18 cellular contexts compared by ENCODE assay signal in the genomic region with DNA sequence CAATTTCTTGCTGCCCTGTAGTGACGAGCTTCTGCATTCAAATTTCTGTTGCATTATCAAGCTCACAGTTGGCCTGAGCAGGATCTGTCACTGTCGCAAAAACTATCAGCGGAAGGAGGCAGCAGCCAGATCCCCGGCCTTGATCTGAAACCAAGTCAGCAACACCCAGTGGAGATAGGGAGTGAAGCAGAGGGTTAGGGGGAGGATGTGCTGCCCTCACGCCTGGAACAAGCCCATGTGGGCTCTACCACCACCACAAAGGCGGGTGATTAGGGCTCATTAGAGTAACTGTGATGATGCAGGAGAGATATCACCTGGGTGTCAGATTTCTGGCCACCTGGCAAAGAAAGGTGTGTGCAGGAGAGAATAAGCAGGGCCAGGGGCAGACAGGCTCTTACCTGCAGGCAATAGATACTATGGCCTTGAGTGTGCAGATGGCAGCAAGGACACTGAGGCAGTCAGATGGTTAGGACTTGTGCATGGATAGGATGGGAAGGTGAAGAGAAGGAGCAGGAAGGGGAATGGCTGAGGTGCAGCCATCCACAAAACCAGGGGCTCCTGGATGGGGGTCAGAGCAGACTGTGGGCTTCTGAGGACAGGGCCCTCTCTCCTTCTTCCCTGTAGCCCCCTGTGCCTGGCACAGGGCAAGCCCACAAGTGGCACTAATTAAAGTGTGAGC.
A peak's percentile ranks its signal among the peaks of the same experiment; 100 is the strongest.
DNase-seq lines count a peak whose midpoint lies in the region; ATAC-seq and TF ChIP-seq lines count a peak whose summit lies in the region.
"Had no signal": no experiment of that assay in that cellular context is flagged by ENCODE, and none has a peak within 500 bp of the region (broad histone marks: within the 10 kb centered on the region; RNA-seq: fewer than 3 reads in every experiment).

No MANE protein-coding gene starts in this region.

- no peak overlapping the region for H2BK120ac ChIP-seq in trophoblast cell (ENCODE audit: insufficient read depth, low read length, poor library complexity)

- H3K79me1 ChIP-seq in trophoblast cell (ENCODE audit: low read length), result peaks cover 6% of the 10 kb centered on the region

- peaks cover 0 to 3% (median 0%) of the 10 kb centered on the region in 5 experiments for H3K9me3 Mint-ChIP-seq in brain
- H3K9me3 Mint-ChIP-seq: activated CD4-positive, alpha-beta T cell treated with anti-CD3 and anti-CD28 coated beads, Interleukin-2, amount 10 ng/mL, durations not matched to agents 7 days and 5 days; HFFc6; naive thymus-derived CD4-positive, alpha-beta T cell had no signal

- peaks cover 5 to 15% of the 10 kb centered on the region in 2 experiments for H3K4me1 ChIP-seq in trophoblast cell (ENCODE audit: control insufficient read depth in 1 of 2, insufficient read depth in 2 of 2, low read length in 2 of 2)

- no peaks in the 10 kb centered on the region for H3K27me3 ChIP-seq in trophoblast cell (ENCODE audit: insufficient read depth, low read length)

- no peak overlapping the region for H3K9ac ChIP-seq in trophoblast cell (ENCODE audit: low read length)

- H2AFZ ChIP-seq in trophoblast cell (ENCODE audit: insufficient read depth, low read length, poor library complexity), result no peak overlapping the region

- no peak overlapping the region for H3K4me2 ChIP-seq in trophoblast cell (ENCODE audit: low read length)

- no CpG with 5 or more reads among the region's 6 CpGs for WGBS in trophoblast cell (ENCODE audit: extremely low coverage, insufficient coverage, insufficient read length)

- peak; percentile 27 for DNase-seq in NCI-H2107 treated with DMSO at 0.1 percent for 48 hours (lab: John Stamatoyannopoulos, UW; ENCODE audit: unreplicated experiment)
- DNase-seq in NCI-H2107 (lab: John Stamatoyannopoulos, UW), result no peak
- DNase-seq in NCI-H2171 (lab: John Stamatoyannopoulos, UW), result peak; percentile 56
- no peak for DNase-seq in trophoblast cell
- no peak for DNase-seq in germinal center (ENCODE audit: low spot score)
- DNase-seq: activated CD4-positive, alpha-beta T cell treated with anti-CD3 and anti-CD28 coated beads, Interleukin-2, amount 10 ng/mL, durations not matched to agents 7 days and 5 days; activated naive CD4-positive, alpha-beta T cell; activated T-cell treated with anti-CD3 and anti-CD28 coated beads for 4 hours; HFFc6; naive thymus-derived CD4-positive, alpha-beta T cell; stimulated activated CD4-positive, alpha-beta T cell treated with anti-CD3 and anti-CD28 coated beads, Interleukin-12 subunit alpha, Interleukin-12 subunit beta, amount 100 ng/mL, for 4 hours had no signal

- H3K4me1 Mint-ChIP-seq in brain, result peaks cover 82% of the 10 kb centered on the region
- H3K4me1 Mint-ChIP-seq: activated CD4-positive, alpha-beta T cell treated with anti-CD3 and anti-CD28 coated beads, Interleukin-2, amount 10 ng/mL, durations not matched to agents 7 days and 5 days had no signal

- no peak overlapping the region for H3K4ac ChIP-seq in trophoblast cell (ENCODE audit: low read depth, low read length)

- H2BK12ac ChIP-seq in trophoblast cell (ENCODE audit: low read length), result no peak overlapping the region

- peak overlapping the region; percentile 23 to 83 (median 64) for H3K27ac Mint-ChIP-seq in brain
- H3K27ac Mint-ChIP-seq: activated CD4-positive, alpha-beta T cell treated with anti-CD3 and anti-CD28 coated beads, Interleukin-2, amount 10 ng/mL, durations not matched to agents 7 days and 5 days; HFFc6; naive thymus-derived CD4-positive, alpha-beta T cell had no signal

- no peak for ATAC-seq in HG03097 (IDR thresholded peaks at IDR 0.05; ENCODE audit: low FRiP score, unreplicated experiment)
- ATAC-seq in HG03354 (IDR thresholded peaks at IDR 0.05; ENCODE audit: poor library complexity, severe bottlenecking, unreplicated experiment), result no peak
- ATAC-seq: naive thymus-derived CD4-positive, alpha-beta T cell had no signal

- no peak overlapping the region for H2BK5ac ChIP-seq in trophoblast cell (ENCODE audit: low read depth, low read length, poor library complexity)

- no peak overlapping the region for H2AK5ac ChIP-seq in trophoblast cell (ENCODE audit: low read length)

- no peak overlapping the region for H3K14ac ChIP-seq in trophoblast cell (ENCODE audit: low read length)

- peak overlapping the region in 1 of 5 experiments; percentile 36 for H3K4me3 Mint-ChIP-seq in brain
- H3K4me3 Mint-ChIP-seq: activated CD4-positive, alpha-beta T cell treated with anti-CD3 and anti-CD28 coated beads, Interleukin-2, amount 10 ng/mL, durations not matched to agents 7 days and 5 days; HFFc6; naive thymus-derived CD4-positive, alpha-beta T cell had no signal

- H4K91ac ChIP-seq in trophoblast cell (ENCODE audit: low read depth, low read length), result peak overlapping the region; percentile 13

- no peak overlapping the region for H4K8ac ChIP-seq in trophoblast cell (ENCODE audit: low read depth, low read length)

- peaks cover 8% of the 10 kb centered on the region for H3K27me3 Mint-ChIP-seq in brain

- H3K36me3 ChIP-seq in trophoblast cell (ENCODE audit: control insufficient read depth in 1 of 2, insufficient read depth in 2 of 2, low read length in 2 of 2), result no peaks in the 10 kb centered on the region
- H3K36me3 ChIP-seq: heart left ventricle, thoracic aorta had no signal

- no peaks in the 10 kb centered on the region for H3K36me3 Mint-ChIP-seq in brain
- H3K36me3 Mint-ChIP-seq: naive thymus-derived CD4-positive, alpha-beta T cell had no signal

- H3K27ac ChIP-seq in trophoblast cell (ENCODE audit: low read depth, low read length), result no peak overlapping the region
- H3K27ac ChIP-seq: heart left ventricle, RWPE1, thoracic aorta had no signal

- H4K12ac ChIP-seq in trophoblast cell (ENCODE audit: low read depth, low read length), result no peak overlapping the region

- no peak overlapping the region for H3K23ac ChIP-seq in trophoblast cell (ENCODE audit: low read length)

- H3K4me3 ChIP-seq in trophoblast cell (ENCODE audit: low read depth, low read length), result no peak overlapping the region
- H3K4me3 ChIP-seq: heart left ventricle, lung, thoracic aorta had no signal

- no peaks in the 10 kb centered on the region for H3K79me2 ChIP-seq in trophoblast cell (ENCODE audit: control insufficient read depth, insufficient read depth, low read length, poor library complexity)

- no peak for TF ChIP-seq CTCF in brain (conservative IDR thresholded peaks at IDR 0.05)

- H3K18ac ChIP-seq in trophoblast cell (ENCODE audit: low read length), result no peak overlapping the region

- no peaks in the 10 kb centered on the region for H3K9me3 ChIP-seq in trophoblast cell (ENCODE audit: insufficient read depth, low read depth, low read length)
- H3K9me3 ChIP-seq: heart left ventricle, thoracic aorta had no signal

Comparison
In these comparisons a context has a peak if more than half of its experiments do, and no peak if none do; other contexts are left out.
1. DNase-seq: peak in NCI-H2107 treated with DMSO at 0.1 percent for 48 hours (single experiment) and NCI-H2171 (single experiment); none in NCI-H2107 (single experiment), trophoblast cell (0 of 2) and germinal center (single experiment).